In the genomic region with DNA sequence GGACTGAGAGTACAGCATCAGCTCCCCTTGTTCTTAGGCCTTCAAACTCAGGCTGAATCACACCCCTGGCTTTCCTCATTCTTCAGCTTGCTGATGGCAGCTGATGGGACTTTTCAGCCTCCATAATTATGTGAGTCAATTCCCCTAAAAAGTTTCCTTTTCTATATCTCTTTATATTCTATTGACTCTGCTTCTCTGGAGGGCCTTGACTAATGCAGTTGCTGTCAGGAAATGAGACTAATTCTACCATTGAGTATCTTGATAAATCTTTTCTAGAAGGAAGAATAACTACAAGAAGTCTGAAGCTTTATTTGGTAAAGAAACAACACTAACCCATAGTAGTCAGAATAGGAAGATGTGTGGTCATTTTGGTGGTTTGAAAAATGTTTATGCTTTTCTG, we compare ENCODE assay signal across 36 cellular contexts. TPM values are rescaled to one million over a fixed set of nuclear protein-coding genes. Genes with fewer than 3 reads are reported as not detected.
"Had no signal": no experiment of that assay in that cellular context is flagged by ENCODE, and none has a peak within 500 bp of the region (broad histone marks: within the 10 kb centered on the region; RNA-seq: fewer than 3 reads in every experiment).

No MANE protein-coding gene starts in this region.

- H3K4me3 ChIP-seq: adrenal gland, body of pancreas, cardiac muscle cell, coronary artery, dorsolateral prefrontal cortex, heart left ventricle, ovary, right lobe of liver, skin epidermis, testis, transverse colon, uterus had no signal

- H3K4me1 Mint-ChIP-seq: activated naive CD8-positive, alpha-beta T cell treated with anti-CD3 and anti-CD28 coated beads for 36 hours; immature natural killer cell; mesothelial cell of epicardium; naive thymus-derived CD4-positive, alpha-beta T cell had no signal

- H3K27me3 Mint-ChIP-seq: activated naive CD8-positive, alpha-beta T cell treated with anti-CD3 and anti-CD28 coated beads for 36 hours had no signal

- H3K27ac ChIP-seq: adrenal gland, body of pancreas, cardiac muscle cell, coronary artery, dorsolateral prefrontal cortex, heart left ventricle, ovary, right lobe of liver, skin epidermis, testis, transverse colon, uterus, WERI-Rb-1 had no signal

- H3K36me3 Mint-ChIP-seq: activated naive CD8-positive, alpha-beta T cell treated with anti-CD3 and anti-CD28 coated beads for 36 hours; mesothelial cell of epicardium had no signal

- DNase-seq: activated CD8-positive, alpha-beta memory T cell treated with anti-CD3 and anti-CD28 coated beads for 24 hours; activated naive CD4-positive, alpha-beta T cell; activated naive CD8-positive, alpha-beta T cell treated with anti-CD3 and anti-CD28 coated beads for 36 hours; adrenal gland; aorta; body of pancreas; cerebellar nuclear complex; dorsolateral prefrontal cortex; effector memory CD4-positive, alpha-beta T cell; foreskin fibroblast; heart left ventricle; hypothalamus; immature natural killer cell; kidney; naive thymus-derived CD4-positive, alpha-beta T cell; ovary; right lobe of liver; stimulated activated CD4-positive, alpha-beta T cell treated with anti-CD3 and anti-CD28 coated beads, Interleukin-12 subunit alpha, Interleukin-12 subunit beta, amount 100 ng/mL, for 4 hours; stimulated activated CD4-positive, alpha-beta T cell treated with anti-CD3 and anti-CD28 coated beads, Interleukin-4, amount 100 ng/mL, for 4 hours; stimulated activated CD8-positive, alpha-beta memory T cell treated with anti-CD3 and anti-CD28 coated beads, Interleukin-4, amount 100 ng/mL, for 48 hours; stimulated activated naive CD4-positive, alpha-beta T cell; T-helper 17 cell; T1000; testis; transverse colon; uterus; WERI-Rb-1 had no signal

- H3K4me1 ChIP-seq: adrenal gland, body of pancreas, heart left ventricle, right lobe of liver, testis, transverse colon, uterus had no signal

- H3K4me3 Mint-ChIP-seq: activated naive CD8-positive, alpha-beta T cell treated with anti-CD3 and anti-CD28 coated beads for 36 hours; immature natural killer cell; mesothelial cell of epicardium; naive thymus-derived CD4-positive, alpha-beta T cell; T-helper 17 cell had no signal

- H3K36me3 ChIP-seq: adrenal gland, cardiac muscle cell, heart left ventricle, ovary, right lobe of liver, transverse colon, uterus, WERI-Rb-1 had no signal

- H3K9me3 ChIP-seq: body of pancreas, ovary, right lobe of liver, testis, transverse colon, uterus had no signal

- ATAC-seq: activated CD4-positive, CD25-positive, alpha-beta regulatory T cell treated with anti-CD3 and anti-CD28 coated beads, Interleukin-2, amount 50 U/mL, for 24 hours; body of pancreas; heart left ventricle; naive thymus-derived CD4-positive, alpha-beta T cell; right lobe of liver; SK-N-SH treated with all-trans-retinoic acid at 6 μM for 48 hours; T-helper 17 cell had no signal

- H3K27ac Mint-ChIP-seq: activated naive CD8-positive, alpha-beta T cell treated with anti-CD3 and anti-CD28 coated beads for 36 hours; immature natural killer cell; mesothelial cell of epicardium; naive thymus-derived CD4-positive, alpha-beta T cell; progenitor cell of endocrine pancreas; T-helper 17 cell had no signal

- H3K27me3 ChIP-seq: adrenal gland, body of pancreas, cardiac muscle cell, dorsolateral prefrontal cortex, heart left ventricle, ovary, right lobe of liver, testis, transverse colon, uterus had no signal

RNA-seq across cellular contexts. Expression of gene CLEC4E, which starts 16.0 kb away (rescaled TPM):
- total RNA-seq: activated naive CD8-positive, alpha-beta T cell treated with anti-CD3 and anti-CD28 coated beads for 36 hours; cardiac muscle cell; fibroblast of lung; mesothelial cell of epicardium; progenitor cell of endocrine pancreas had no signal

RNA-seq across cellular contexts. Expression of gene CLEC4D, which starts 43.4 kb away (rescaled TPM):
- total RNA-seq: activated naive CD8-positive, alpha-beta T cell treated with anti-CD3 and anti-CD28 coated beads for 36 hours; body of pancreas; fibroblast of lung; mesothelial cell of epicardium; transverse colon had no signal

RNA-seq across cellular contexts. Expression of gene AICDA, which starts 55.9 kb away (rescaled TPM):
- total RNA-seq: activated naive CD8-positive, alpha-beta T cell treated with anti-CD3 and anti-CD28 coated beads for 36 hours; adrenal gland; body of pancreas; dorsolateral prefrontal cortex; fibroblast of lung; heart left ventricle; kidney; lower leg skin; mesothelial cell of epicardium; naive thymus-derived CD4-positive, alpha-beta T cell; ovary; progenitor cell of endocrine pancreas; right lobe of liver; T-helper 17 cell; testis; transverse colon had no signal
